ENCODE assay signal across 1 cellular context in the genomic region with DNA sequence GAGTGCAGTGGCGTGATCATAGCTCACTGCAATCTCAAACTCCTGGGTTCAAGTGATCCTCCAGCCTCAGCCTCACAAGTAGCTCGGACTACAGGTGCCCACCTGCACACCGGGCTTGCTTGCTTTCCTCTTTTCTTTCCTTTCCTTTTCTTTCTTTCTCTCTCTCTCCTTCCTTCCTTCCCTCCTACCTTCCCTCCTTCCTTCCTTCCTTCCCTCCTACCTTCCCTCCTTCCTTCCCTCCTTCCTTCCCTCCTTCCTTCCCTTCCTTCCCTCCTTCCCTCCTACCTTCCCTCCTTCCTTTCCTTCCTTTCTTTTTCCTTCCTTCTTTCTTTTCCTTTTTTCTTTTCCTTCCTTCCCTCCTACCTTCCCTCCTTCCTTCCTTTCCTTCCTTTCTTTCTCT.
TF ChIP-seq lines count a peak whose summit lies in the region.

No MANE protein-coding gene starts in this region.

TF ChIP-seq in K562, 482 proteins besides CTCF, POLR2A, EP300 and RAD21 (continued from another document):
- TF ChIP-seq PRDM10 (IDR thresholded peaks at IDR 0.05; ENCODE audit: partially characterized antibody), result no peak
- no peak for TF ChIP-seq PTTG1 (tag; IDR thresholded peaks at IDR 0.05; ENCODE audit: low read depth)
- TF ChIP-seq PHB (CRISPR knock-in tag; IDR thresholded peaks at IDR 0.05), result no peak
- TF ChIP-seq ZHX1 (conservative IDR thresholded peaks at IDR 0.05; ENCODE audit: low read length), result no peak
- TF ChIP-seq ZNF512 (tag; IDR thresholded peaks at IDR 0.05), result peak; percentile 85
